26 cellular contexts compared by ENCODE assay signal in the genomic region with DNA sequence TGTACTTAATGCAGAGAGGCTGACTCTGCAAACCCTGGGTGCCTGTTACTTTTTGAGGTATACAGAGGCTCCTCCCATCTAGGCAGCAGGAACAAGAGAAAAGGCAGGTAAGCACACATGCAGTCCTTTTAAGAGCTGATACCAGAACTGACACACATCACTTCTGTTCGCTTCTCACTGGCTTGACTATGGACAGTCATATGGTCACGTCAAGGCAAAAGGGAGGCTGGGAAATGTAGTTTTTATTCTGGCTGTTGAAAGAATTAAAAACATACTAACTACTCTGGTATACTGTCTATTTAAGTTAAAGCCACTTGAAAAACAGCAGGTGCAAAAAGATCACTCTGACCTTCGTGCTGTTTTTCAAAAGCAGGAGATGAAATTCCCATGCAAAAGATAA.
"Had no signal": no experiment of that assay in that cellular context is flagged by ENCODE, and none has a peak within 500 bp of the region (broad histone marks: within the 10 kb centered on the region; RNA-seq: fewer than 3 reads in every experiment).

No MANE protein-coding gene starts in this region.

- FAIRE-seq: keratinocyte had no signal

- H3K36me3 ChIP-seq: gastrocnemius medialis, lower lobe of right lung, prostate gland, right atrium auricular region, stomach, thyroid gland, vagina had no signal

- H3K27ac ChIP-seq: epithelial cell of prostate, gastrocnemius medialis, lower lobe of right lung, prostate gland, right atrium auricular region, stomach, thyroid gland, vagina had no signal

- H3K4me3 ChIP-seq: gastrocnemius medialis, lower lobe of right lung, prostate gland, right atrium auricular region, smooth muscle cell, stomach, thyroid gland, vagina had no signal

- H3K27me3 ChIP-seq: gastrocnemius medialis, right atrium auricular region, stomach, thyroid gland, vagina had no signal

- DNase-seq: effector CD8-positive, alpha-beta T cell; endodermal cell; foreskin fibroblast; gastrocnemius medialis; head of caudate nucleus; left ventricle myocardium superior; lower lobe of right lung; naive thymus-derived CD8-positive, alpha-beta T cell; nephron progenitor cell; nucleus accumbens; stimulated activated CD4-positive, alpha-beta T cell treated with anti-CD3 and anti-CD28 coated beads, Interleukin-12 subunit alpha, Interleukin-12 subunit beta, amount 100 ng/mL, for 4 hours; stimulated activated CD4-positive, alpha-beta T cell treated with anti-CD3 and anti-CD28 coated beads, Interleukin-1b, Interleukin-23, amount 100 ng/mL, for 48 hours; stimulated activated CD4-positive, alpha-beta T cell treated with anti-CD3 and anti-CD28 coated beads, Interleukin-4, amount 100 ng/mL, for 1 hour; stimulated activated naive CD4-positive, alpha-beta T cell treated with Interleukin-2 at 50 U/mL for 16 hours; stomach; thyroid gland; trophoblast cell had no signal

- ATAC-seq: esophagus mucosa; gastrocnemius medialis; left ventricle myocardium superior; lower lobe of right lung; naive thymus-derived CD8-positive, alpha-beta T cell; sciatic nerve; stimulated activated effector memory CD8-positive, alpha-beta T cell treated with anti-CD3 and anti-CD28 coated beads, Interleukin-12 subunit alpha, Interleukin-12 subunit beta, amount 100 ng/mL, for 72 hours had no signal

- H3K4me2 ChIP-seq: smooth muscle cell had no signal

- H3K4me1 ChIP-seq: gastrocnemius medialis, lower lobe of right lung, prostate gland, right atrium auricular region, stomach, thyroid gland, vagina had no signal

- H3K9me3 ChIP-seq: gastrocnemius medialis, lower lobe of right lung, prostate gland, right atrium auricular region, stomach, thyroid gland, vagina had no signal
